In the genomic region with DNA sequence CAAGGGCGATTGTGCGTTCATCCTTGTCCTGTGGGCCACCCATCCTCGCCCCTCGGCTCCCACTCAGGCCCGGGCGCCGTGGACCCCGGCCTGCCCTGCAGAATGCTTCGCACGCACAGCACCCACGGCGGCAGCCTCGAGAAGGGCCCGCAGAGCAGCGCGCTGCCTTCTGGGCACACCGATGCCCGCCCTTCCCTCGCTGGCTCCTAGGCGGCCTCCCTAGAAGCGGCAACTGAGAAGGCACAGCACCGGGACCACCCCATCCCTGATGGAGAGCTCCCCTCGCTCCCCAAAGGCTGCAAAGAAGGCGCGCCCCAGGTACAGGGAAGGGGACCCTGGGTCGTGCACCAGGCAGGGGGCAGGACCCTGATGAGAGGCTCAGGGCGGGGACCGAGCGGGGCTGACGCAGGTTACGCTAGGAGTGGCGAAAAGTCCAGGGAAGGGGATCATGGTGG, we compare ENCODE assay signal across 1 cellular context.
A peak's percentile ranks its signal among the peaks of the same experiment; 100 is the strongest.
TF ChIP-seq lines count a peak whose summit lies in the region.

No MANE protein-coding gene starts in this region.

TF ChIP-seq in HepG2, 621 proteins besides CTCF, POLR2A, EP300 and RAD21 (continued from another document and continues in another):
- TF ChIP-seq RBFOX2 (IDR thresholded peaks at IDR 0.05; ENCODE audit: low read depth, low read length) (peak; percentile 54; the same call in 1 of the 2 replicates), SRY (CRISPR knock-in tag; IDR thresholded peaks at IDR 0.05) (no peak), ZNF33A (CRISPR knock-in tag; IDR thresholded peaks at IDR 0.05; ENCODE audit: borderline replicate concordance) (no peak), ZNF816 (CRISPR knock-in tag; IDR thresholded peaks at IDR 0.05; ENCODE audit: borderline replicate concordance) (no peak), HES4 (CRISPR knock-in tag; IDR thresholded peaks at IDR 0.05; ENCODE audit: borderline replicate concordance) (0 out of 2 replicates have a peak, but pooled peaks have one; percentile 14), ESRRA (CRISPR knock-in tag; IDR thresholded peaks at IDR 0.05; ENCODE audit: low read depth) (no peak), ZNF12 (CRISPR knock-in tag; IDR thresholded peaks at IDR 0.05) (no peak), ZNF468 (CRISPR knock-in tag; IDR thresholded peaks at IDR 0.05) (0 out of 2 replicates have a peak, but pooled peaks have one; percentile 15), HIVEP1 (CRISPR knock-in tag; IDR thresholded peaks at IDR 0.05) (peak; percentile 33; the same call in 1 of the 2 replicates), RXRA (CRISPR knock-in tag; IDR thresholded peaks at IDR 0.05) (no peak), ZNF790 (CRISPR knock-in tag; IDR thresholded peaks at IDR 0.05; ENCODE audit: borderline replicate concordance) (no peak), STAG1 (CRISPR knock-in tag; IDR thresholded peaks at IDR 0.05) (no peak), IRX3 (CRISPR knock-in tag; IDR thresholded peaks at IDR 0.05; ENCODE audit: borderline replicate concordance, low read depth) (0 out of 2 replicates have a peak, but pooled peaks have one; percentile 32), KMT2B (CRISPR knock-in tag; IDR thresholded peaks at IDR 0.05) (0 out of 2 replicates have a peak, but pooled peaks have one; percentile 13), KDM3A (CRISPR knock-in tag; IDR thresholded peaks at IDR 0.05; ENCODE audit: low read depth) (0 out of 2 replicates have a peak, but pooled peaks have one; percentile 15), ZSCAN31 (CRISPR knock-in tag; IDR thresholded peaks at IDR 0.05; ENCODE audit: low read depth) (0 out of 2 replicates have a peak, but pooled peaks have one; percentile 21), ZNF350 (CRISPR knock-in tag; IDR thresholded peaks at IDR 0.05; ENCODE audit: borderline replicate concordance, low read depth) (0 out of 2 replicates have a peak, but pooled peaks have one; percentile 36), GATAD2A (CRISPR knock-in tag; IDR thresholded peaks at IDR 0.05) (no peak), KDM2A (CRISPR knock-in tag; IDR thresholded peaks at IDR 0.05; ENCODE audit: borderline replicate concordance, low read depth) (peak; percentile 8; the same call in 1 of the 2 replicates), ZNF75D (CRISPR knock-in tag; IDR thresholded peaks at IDR 0.05; ENCODE audit: borderline replicate concordance) (no peak), GFI1 (CRISPR knock-in tag; IDR thresholded peaks at IDR 0.05; ENCODE audit: borderline replicate concordance) (0 out of 2 replicates have a peak, but pooled peaks have one; percentile 15), ZNF768 (CRISPR knock-in tag; IDR thresholded peaks at IDR 0.05) (peak; percentile 50; the same call in 1 of the 2 replicates), ZNF234 (CRISPR knock-in tag; conservative IDR thresholded peaks at IDR 0.05) (no peak), ZNF136 (CRISPR knock-in tag; IDR thresholded peaks at IDR 0.05; ENCODE audit: low read depth) (0 out of 2 replicates have a peak, but pooled peaks have one; percentile 29), SP4 (CRISPR knock-in tag; IDR thresholded peaks at IDR 0.05) (no peak), BORCS8-MEF2B (CRISPR knock-in tag; IDR thresholded peaks at IDR 0.05) (peak; percentile 49; the same call in 1 of the 2 replicates), NR1H2 (CRISPR knock-in tag; IDR thresholded peaks at IDR 0.05; ENCODE audit: borderline replicate concordance, low read depth) (peak; percentile 33; the same call in 1 of the 2 replicates), ZBTB42 (CRISPR knock-in tag; IDR thresholded peaks at IDR 0.05) (no peak), NFYC (CRISPR knock-in tag; IDR thresholded peaks at IDR 0.05) (no peak), ZNF251 (CRISPR knock-in tag; IDR thresholded peaks at IDR 0.05) (no peak), GATAD1 (CRISPR knock-in tag; IDR thresholded peaks at IDR 0.05) (no peak), SMC3 (IDR thresholded peaks at IDR 0.05; ENCODE audit: low read length) (no peak), ETV5 (CRISPR knock-in tag; IDR thresholded peaks at IDR 0.05; ENCODE audit: borderline replicate concordance) (no peak), ATRX (CRISPR knock-in tag; IDR thresholded peaks at IDR 0.05; ENCODE audit: borderline replicate concordance) (no peak), CC2D1A (CRISPR knock-in tag; IDR thresholded peaks at IDR 0.05) (no peak)
- TF ChIP-seq, protein P1, sequence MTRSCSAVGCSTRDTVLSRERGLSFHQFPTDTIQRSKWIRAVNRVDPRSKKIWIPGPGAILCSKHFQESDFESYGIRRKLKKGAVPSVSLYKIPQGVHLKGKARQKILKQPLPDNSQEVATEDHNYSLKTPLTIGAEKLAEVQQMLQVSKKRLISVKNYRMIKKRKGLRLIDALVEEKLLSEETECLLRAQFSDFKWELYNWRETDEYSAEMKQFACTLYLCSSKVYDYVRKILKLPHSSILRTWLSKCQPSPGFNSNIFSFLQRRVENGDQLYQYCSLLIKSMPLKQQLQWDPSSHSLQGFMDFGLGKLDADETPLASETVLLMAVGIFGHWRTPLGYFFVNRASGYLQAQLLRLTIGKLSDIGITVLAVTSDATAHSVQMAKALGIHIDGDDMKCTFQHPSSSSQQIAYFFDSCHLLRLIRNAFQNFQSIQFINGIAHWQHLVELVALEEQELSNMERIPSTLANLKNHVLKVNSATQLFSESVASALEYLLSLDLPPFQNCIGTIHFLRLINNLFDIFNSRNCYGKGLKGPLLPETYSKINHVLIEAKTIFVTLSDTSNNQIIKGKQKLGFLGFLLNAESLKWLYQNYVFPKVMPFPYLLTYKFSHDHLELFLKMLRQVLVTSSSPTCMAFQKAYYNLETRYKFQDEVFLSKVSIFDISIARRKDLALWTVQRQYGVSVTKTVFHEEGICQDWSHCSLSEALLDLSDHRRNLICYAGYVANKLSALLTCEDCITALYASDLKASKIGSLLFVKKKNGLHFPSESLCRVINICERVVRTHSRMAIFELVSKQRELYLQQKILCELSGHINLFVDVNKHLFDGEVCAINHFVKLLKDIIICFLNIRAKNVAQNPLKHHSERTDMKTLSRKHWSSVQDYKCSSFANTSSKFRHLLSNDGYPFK (CRISPR knock-in tag; IDR thresholded peaks at IDR 0.05; ENCODE audit: borderline replicate concordance): peak; percentile 61; the same call in 1 of the 2 replicates
- TF ChIP-seq, protein P2, sequence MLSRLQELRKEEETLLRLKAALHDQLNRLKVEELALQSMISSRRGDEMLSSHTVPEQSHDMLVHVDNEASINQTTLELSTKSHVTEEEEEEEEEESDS (CRISPR knock-in tag; IDR thresholded peaks at IDR 0.05; ENCODE audit: borderline replicate concordance): no peak
- TF ChIP-seq, protein P3, sequence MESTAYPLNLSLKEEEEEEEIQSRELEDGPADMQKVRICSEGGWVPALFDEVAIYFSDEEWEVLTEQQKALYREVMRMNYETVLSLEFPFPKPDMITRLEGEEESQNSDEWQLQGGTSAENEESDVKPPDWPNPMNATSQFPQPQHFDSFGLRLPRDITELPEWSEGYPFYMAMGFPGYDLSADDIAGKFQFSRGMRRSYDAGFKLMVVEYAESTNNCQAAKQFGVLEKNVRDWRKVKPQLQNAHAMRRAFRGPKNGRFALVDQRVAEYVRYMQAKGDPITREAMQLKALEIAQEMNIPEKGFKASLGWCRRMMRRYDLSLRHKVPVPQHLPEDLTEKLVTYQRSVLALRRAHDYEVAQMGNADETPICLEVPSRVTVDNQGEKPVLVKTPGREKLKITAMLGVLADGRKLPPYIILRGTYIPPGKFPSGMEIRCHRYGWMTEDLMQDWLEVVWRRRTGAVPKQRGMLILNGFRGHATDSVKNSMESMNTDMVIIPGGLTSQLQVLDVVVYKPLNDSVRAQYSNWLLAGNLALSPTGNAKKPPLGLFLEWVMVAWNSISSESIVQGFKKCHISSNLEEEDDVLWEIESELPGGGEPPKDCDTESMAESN (CRISPR knock-in tag; conservative IDR thresholded peaks at IDR 0.05): peak; percentile 47; the same call in 1 of the 2 replicates
- TF ChIP-seq, protein P4, sequence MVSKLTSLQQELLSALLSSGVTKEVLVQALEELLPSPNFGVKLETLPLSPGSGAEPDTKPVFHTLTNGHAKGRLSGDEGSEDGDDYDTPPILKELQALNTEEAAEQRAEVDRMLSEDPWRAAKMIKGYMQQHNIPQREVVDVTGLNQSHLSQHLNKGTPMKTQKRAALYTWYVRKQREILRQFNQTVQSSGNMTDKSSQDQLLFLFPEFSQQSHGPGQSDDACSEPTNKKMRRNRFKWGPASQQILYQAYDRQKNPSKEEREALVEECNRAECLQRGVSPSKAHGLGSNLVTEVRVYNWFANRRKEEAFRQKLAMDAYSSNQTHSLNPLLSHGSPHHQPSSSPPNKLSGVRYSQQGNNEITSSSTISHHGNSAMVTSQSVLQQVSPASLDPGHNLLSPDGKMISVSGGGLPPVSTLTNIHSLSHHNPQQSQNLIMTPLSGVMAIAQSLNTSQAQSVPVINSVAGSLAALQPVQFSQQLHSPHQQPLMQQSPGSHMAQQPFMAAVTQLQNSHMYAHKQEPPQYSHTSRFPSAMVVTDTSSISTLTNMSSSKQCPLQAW (CRISPR knock-in tag; IDR thresholded peaks at IDR 0.05): peak; percentile 30
- TF ChIP-seq, protein P5, sequence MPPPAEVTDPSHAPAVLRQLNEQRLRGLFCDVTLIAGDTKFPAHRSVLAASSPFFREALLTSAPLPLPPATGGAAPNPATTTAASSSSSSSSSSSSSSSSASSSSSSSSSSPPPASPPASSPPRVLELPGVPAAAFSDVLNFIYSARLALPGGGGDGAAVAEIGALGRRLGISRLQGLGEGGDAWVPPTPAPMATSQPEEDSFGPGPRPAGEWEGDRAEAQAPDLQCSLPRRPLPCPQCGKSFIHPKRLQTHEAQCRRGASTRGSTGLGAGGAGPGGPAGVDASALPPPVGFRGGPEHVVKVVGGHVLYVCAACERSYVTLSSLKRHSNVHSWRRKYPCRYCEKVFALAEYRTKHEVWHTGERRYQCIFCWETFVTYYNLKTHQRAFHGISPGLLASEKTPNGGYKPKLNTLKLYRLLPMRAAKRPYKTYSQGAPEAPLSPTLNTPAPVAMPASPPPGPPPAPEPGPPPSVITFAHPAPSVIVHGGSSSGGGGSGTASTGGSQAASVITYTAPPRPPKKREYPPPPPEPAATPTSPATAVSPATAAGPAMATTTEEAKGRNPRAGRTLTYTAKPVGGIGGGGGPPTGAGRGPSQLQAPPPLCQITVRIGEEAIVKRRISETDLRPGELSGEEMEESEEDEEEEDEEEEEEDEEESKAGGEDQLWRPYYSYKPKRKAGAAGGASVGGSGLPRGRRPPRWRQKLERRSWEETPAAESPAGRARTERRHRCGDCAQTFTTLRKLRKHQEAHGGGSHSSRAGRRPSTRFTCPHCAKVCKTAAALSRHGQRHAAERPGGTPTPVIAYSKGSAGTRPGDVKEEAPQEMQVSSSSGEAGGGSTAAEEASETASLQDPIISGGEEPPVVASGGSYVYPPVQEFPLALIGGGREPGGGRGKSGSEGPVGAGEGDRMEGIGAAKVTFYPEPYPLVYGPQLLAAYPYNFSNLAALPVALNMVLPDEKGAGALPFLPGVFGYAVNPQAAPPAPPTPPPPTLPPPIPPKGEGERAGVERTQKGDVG (CRISPR knock-in tag; IDR thresholded peaks at IDR 0.05; ENCODE audit: borderline replicate concordance): no peak
- TF ChIP-seq, protein P6, sequence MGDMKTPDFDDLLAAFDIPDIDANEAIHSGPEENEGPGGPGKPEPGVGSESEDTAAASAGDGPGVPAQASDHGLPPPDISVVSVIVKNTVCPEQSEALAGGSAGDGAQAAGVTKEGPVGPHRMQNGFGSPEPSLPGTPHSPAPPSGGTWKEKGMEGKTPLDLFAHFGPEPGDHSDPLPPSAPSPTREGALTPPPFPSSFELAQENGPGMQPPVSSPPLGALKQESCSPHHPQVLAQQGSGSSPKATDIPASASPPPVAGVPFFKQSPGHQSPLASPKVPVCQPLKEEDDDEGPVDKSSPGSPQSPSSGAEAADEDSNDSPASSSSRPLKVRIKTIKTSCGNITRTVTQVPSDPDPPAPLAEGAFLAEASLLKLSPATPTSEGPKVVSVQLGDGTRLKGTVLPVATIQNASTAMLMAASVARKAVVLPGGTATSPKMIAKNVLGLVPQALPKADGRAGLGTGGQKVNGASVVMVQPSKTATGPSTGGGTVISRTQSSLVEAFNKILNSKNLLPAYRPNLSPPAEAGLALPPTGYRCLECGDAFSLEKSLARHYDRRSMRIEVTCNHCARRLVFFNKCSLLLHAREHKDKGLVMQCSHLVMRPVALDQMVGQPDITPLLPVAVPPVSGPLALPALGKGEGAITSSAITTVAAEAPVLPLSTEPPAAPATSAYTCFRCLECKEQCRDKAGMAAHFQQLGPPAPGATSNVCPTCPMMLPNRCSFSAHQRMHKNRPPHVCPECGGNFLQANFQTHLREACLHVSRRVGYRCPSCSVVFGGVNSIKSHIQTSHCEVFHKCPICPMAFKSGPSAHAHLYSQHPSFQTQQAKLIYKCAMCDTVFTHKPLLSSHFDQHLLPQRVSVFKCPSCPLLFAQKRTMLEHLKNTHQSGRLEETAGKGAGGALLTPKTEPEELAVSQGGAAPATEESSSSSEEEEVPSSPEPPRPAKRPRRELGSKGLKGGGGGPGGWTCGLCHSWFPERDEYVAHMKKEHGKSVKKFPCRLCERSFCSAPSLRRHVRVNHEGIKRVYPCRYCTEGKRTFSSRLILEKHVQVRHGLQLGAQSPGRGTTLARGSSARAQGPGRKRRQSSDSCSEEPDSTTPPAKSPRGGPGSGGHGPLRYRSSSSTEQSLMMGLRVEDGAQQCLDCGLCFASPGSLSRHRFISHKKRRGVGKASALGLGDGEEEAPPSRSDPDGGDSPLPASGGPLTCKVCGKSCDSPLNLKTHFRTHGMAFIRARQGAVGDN (CRISPR knock-in tag; IDR thresholded peaks at IDR 0.05): peak; percentile 88
